ENCODE assay signal across 10 cellular contexts in the genomic region with DNA sequence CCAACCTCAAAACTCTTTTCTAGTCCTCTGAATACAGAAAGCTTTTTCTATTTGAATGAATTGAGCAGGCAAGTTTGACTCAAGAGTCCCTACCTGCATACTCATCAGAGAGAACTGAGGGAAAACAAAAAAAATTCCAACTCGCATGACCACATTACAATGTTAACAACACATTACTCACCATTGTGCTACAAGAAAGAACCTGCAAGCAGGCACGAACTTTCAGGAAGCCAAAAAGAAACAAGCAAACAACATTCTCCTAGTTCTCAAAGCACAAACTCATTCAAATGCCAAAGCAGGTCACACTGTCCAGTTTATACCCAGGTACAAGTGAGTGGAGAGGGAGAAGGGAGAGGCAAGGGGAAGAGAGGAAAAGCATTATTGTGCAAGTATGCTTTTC. TPM values are rescaled to one million over a fixed set of nuclear protein-coding genes. Genes with fewer than 3 reads are reported as not detected.
DNase-seq lines count a peak whose midpoint lies in the region; ATAC-seq, FAIRE-seq and TF ChIP-seq lines count a peak whose summit lies in the region.
"Had no signal": no experiment of that assay in that cellular context is flagged by ENCODE, and none has a peak within 500 bp of the region (broad histone marks: within the 10 kb centered on the region; RNA-seq: fewer than 3 reads in every experiment).

No MANE protein-coding gene starts in this region.

- no peak overlapping the region for H3K23ac ChIP-seq in H9 (ENCODE audit: insufficient read length, low read depth, low read length)

- no peaks in the 10 kb centered on the region; the same call in 1 of the 2 replicates for H3K4me1 ChIP-seq in H9 (ENCODE audit: insufficient read depth, low read length)
- peaks cover 8% of the 10 kb centered on the region for H3K4me1 ChIP-seq in endothelial cell of umbilical vein (ENCODE audit: control insufficient read depth, extremely low read depth, insufficient read depth, low read length)
- H3K4me1 ChIP-seq in skeletal muscle satellite cell (ENCODE audit: control insufficient read depth, insufficient read depth, low read length) = peaks cover 23% of the 10 kb centered on the region

- H3K36me3 ChIP-seq in endothelial cell of umbilical vein (ENCODE audit: control insufficient read depth in 2 of 2, extremely low read depth in 1 of 2, insufficient read depth in 2 of 2, low read length in 2 of 2) (peaks cover 0 to 2% of the 10 kb centered on the region in 2 experiments), skeletal muscle satellite cell (ENCODE audit: insufficient read depth, low read length) (peaks cover 20% of the 10 kb centered on the region)

- H3K9ac ChIP-seq in H9 (ENCODE audit: extremely low read depth, insufficient read length, low read length) (no peak overlapping the region), endothelial cell of umbilical vein (replicated peaks; ENCODE audit: extremely low read depth, insufficient read depth, low read length) (peak overlapping the region; percentile 9), skeletal muscle satellite cell (ENCODE audit: low read depth, low read length) (no peak overlapping the region)
- H3K9ac ChIP-seq: KMS-11 had no signal

- no TSS peak for BruUV-seq in endothelial cell of umbilical vein (replicated peaks; lab: Mats Ljungman, UMichigan)

- H2AK5ac ChIP-seq in H9 (ENCODE audit: insufficient read length, low read length) = no peak overlapping the region

- H4K91ac ChIP-seq in H9 (ENCODE audit: insufficient read length, low read depth, low read length) = no peak overlapping the region

- CTCF ChIA-PET in endothelial cell of umbilical vein (lab: Charles Lee) = interaction anchor here (0.6 to 1.3 kb wide), 4 partner anchors 9 to 74 kb away, joined by 4 to 6 read pairs (median 4); no protein-coding TSS in a partner anchor

- H2AFZ ChIP-seq in H9 (ENCODE audit: low read length) (no peak overlapping the region), endothelial cell of umbilical vein (ENCODE audit: low read depth, low read length) (no peak overlapping the region)

- no peaks in the 10 kb centered on the region for H3K9me1 ChIP-seq in endothelial cell of umbilical vein (replicated peaks; ENCODE audit: control insufficient read depth, extremely low read depth, insufficient read depth, low read length)

- DNase-seq in H9 = no peak
- DNase-seq in RCC 7860 (ENCODE audit: low spot score) = peak; percentile 24
- DNase-seq in endothelial cell of umbilical vein (ENCODE audit: low read depth, low spot score) = peak; percentile 51
- DNase-seq in NCI-H2029 (lab: John Stamatoyannopoulos, UW) = no peak
- no peak for DNase-seq in NCI-H1930 (lab: John Stamatoyannopoulos, UW)
- DNase-seq: GDM1; naive thymus-derived CD4-positive, alpha-beta T cell had no signal

- FAIRE-seq in RCC 7860 (lab: Jason Lieb, UNC) (peak; percentile 29), endothelial cell of umbilical vein (lab: Jason Lieb, UNC) (no peak)

- intact Hi-C loops in endothelial cell of umbilical vein (cut with micrococcal nuclease) = no loop called here

- H2BK5ac ChIP-seq in H9 (ENCODE audit: insufficient read length, low read length) = no peak overlapping the region

- H3K4me2 ChIP-seq in H9 (ENCODE audit: insufficient read depth, insufficient read length, low read length) (peak overlapping the region; percentile 15), endothelial cell of umbilical vein (ENCODE audit: insufficient read depth, low read length) (peak overlapping the region; percentile 12), skeletal muscle satellite cell (ENCODE audit: low read length) (peak overlapping the region; percentile 45)
- H3K4me2 ChIP-seq: KMS-11 had no signal

- H3K27me3 ChIP-seq in H9 (ENCODE audit: insufficient read depth, low read length) = no peaks in the 10 kb centered on the region
- no peaks in the 10 kb centered on the region for H3K27me3 ChIP-seq in endothelial cell of umbilical vein (ENCODE audit: control insufficient read depth in 2 of 2, insufficient read depth in 2 of 2, low read length in 2 of 2)
- H3K27me3 ChIP-seq in skeletal muscle satellite cell (ENCODE audit: control insufficient read depth, insufficient read depth, low read length) = no peaks in the 10 kb centered on the region

- no peak overlapping the region for H2BK12ac ChIP-seq in H9 (ENCODE audit: insufficient read length, low read depth, low read length)

- no peak for TF ChIP-seq POLR2A in endothelial cell of umbilical vein (IDR thresholded peaks at IDR 0.05; ENCODE audit: low read depth, low read length)

- no peak overlapping the region for H3K14ac ChIP-seq in H9 (ENCODE audit: insufficient read depth, low read length)

- H3K4me1 Mint-ChIP-seq in H9 = peaks cover 18 to 35% of the 10 kb centered on the region in 2 experiments

- ATAC-seq in HG02798 (IDR thresholded peaks at IDR 0.05; ENCODE audit: poor library complexity, unreplicated experiment) = no peak
- ATAC-seq: naive thymus-derived CD4-positive, alpha-beta T cell had no signal

- H3K56ac ChIP-seq in H9 (ENCODE audit: insufficient read length, low read depth, low read length) = no peak overlapping the region

- no CpG with 5 or more reads among the region's 2 CpGs for WGBS in H9 (ENCODE audit: extremely low coverage, insufficient read length, low lambda C conversion rate)

- no peak overlapping the region for H4K5ac ChIP-seq in H9 (ENCODE audit: insufficient read length, low read depth, low read length)

- H3K18ac ChIP-seq in H9 (ENCODE audit: insufficient read length, low read depth, low read length) = peak overlapping the region; percentile 47

- no peak overlapping the region for H2BK120ac ChIP-seq in H9 (ENCODE audit: low read depth, low read length, poor library complexity, severe bottlenecking)

- H3K4ac ChIP-seq in H9 (ENCODE audit: low read depth, low read length) = no peak overlapping the region

- no peak overlapping the region for H4K8ac ChIP-seq in H9 (replicated peaks; ENCODE audit: insufficient read length, low read depth, low read length)

- H2BK20ac ChIP-seq in H9 (ENCODE audit: low read depth, low read length, poor library complexity, severe bottlenecking) = no peak overlapping the region

- POLR2A ChIA-PET in endothelial cell of umbilical vein (lab: Charles Lee) = no interaction called here

- H3K23me2 ChIP-seq in H9 (ENCODE audit: insufficient read length, low read depth, low read length, poor library complexity, severe bottlenecking) = no peaks in the 10 kb centered on the region

- H3K9me3 Mint-ChIP-seq in H9 = no peaks in the 10 kb centered on the region
- H3K9me3 Mint-ChIP-seq: naive thymus-derived CD4-positive, alpha-beta T cell had no signal

- no peak overlapping the region for H2BK15ac ChIP-seq in H9 (ENCODE audit: low read depth, low read length)

- H3T11ph ChIP-seq in H9 (ENCODE audit: low read length) = no peak overlapping the region

- H3K27ac ChIP-seq in H9 (ENCODE audit: insufficient read length, low read depth, low read length) (peak overlapping the region; percentile 76), endothelial cell of umbilical vein (ENCODE audit: insufficient read depth, low read depth, low read length) (no peak overlapping the region)
- H3K27ac ChIP-seq: KMS-11 had no signal

- H3K9me3 ChIP-seq in H9 (ENCODE audit: control insufficient read depth, low read depth, low read length) (no peaks in the 10 kb centered on the region), endothelial cell of umbilical vein (replicated peaks; ENCODE audit: control insufficient read depth, insufficient read depth, low read length) (no peaks in the 10 kb centered on the region), skeletal muscle satellite cell (replicated peaks; ENCODE audit: low read length) (no peaks in the 10 kb centered on the region)

- H3K27me3 Mint-ChIP-seq in H9 (ENCODE audit: low read depth) = no peaks in the 10 kb centered on the region
- H3K27me3 Mint-ChIP-seq: naive thymus-derived CD4-positive, alpha-beta T cell had no signal

- TF ChIP-seq CTCF in H9 (conservative IDR thresholded peaks at IDR 0.05) (no peak), endothelial cell of umbilical vein (IDR thresholded peaks at IDR 0.05; ENCODE audit: extremely low read depth in 1 of 2, insufficient read depth in 1 of 2, low read depth in 1 of 2, low read length in 2 of 2) (no peak)

- H3K27ac Mint-ChIP-seq in H9 = peak overlapping the region; percentile 23 to 94 (median 93); a peak in 5 of 7 replicates
- H3K27ac Mint-ChIP-seq: naive thymus-derived CD4-positive, alpha-beta T cell had no signal

- dilution Hi-C loops in endothelial cell of umbilical vein (cut with MboI; ENCODE audit: extremely low pct_ligation_motif_present, low sequenced_read_pairs) = no loop called here

- peaks cover 0 to 11% (median 8%) of the 10 kb centered on the region in 3 experiments; a peak in 6 of 7 replicates for H3K36me3 Mint-ChIP-seq in H9 (ENCODE audit: insufficient read depth in 1 of 3, low read depth in 3 of 3)

- H4K20me1 ChIP-seq in H9 (ENCODE audit: control insufficient read depth, insufficient read depth, insufficient read length) = no peaks in the 10 kb centered on the region
- H4K20me1 ChIP-seq in endothelial cell of umbilical vein (replicated peaks; ENCODE audit: control insufficient read depth, extremely low read depth, insufficient read depth, low read length) = peaks cover 2% of the 10 kb centered on the region

- H3K79me2 ChIP-seq in H9 (ENCODE audit: insufficient read depth, low read length) = no peaks in the 10 kb centered on the region; the same call in 1 of the 2 replicates
- H3K79me2 ChIP-seq in endothelial cell of umbilical vein (ENCODE audit: control insufficient read depth, insufficient read depth, low read length) = peaks cover 53% of the 10 kb centered on the region

- peaks cover 5% of the 10 kb centered on the region for H3K79me1 ChIP-seq in H9 (ENCODE audit: insufficient read depth, low read depth, low read length, poor library complexity, severe bottlenecking)

- H3K4me3 ChIP-seq in endothelial cell of umbilical vein (replicated peaks in 1 of 3; ENCODE audit: insufficient read depth in 1 of 3, low read depth in 1 of 3, low read length in 3 of 3) = no peak overlapping the region
- no peak overlapping the region for H3K4me3 ChIP-seq in skeletal muscle satellite cell (ENCODE audit: low read length)

- H3K4me3 Mint-ChIP-seq in H9 = no peak overlapping the region; a peak in 1 of 5 replicates

RNA-seq across cellular contexts. Expression of gene OTUD7B, which starts 14.6 kb away (rescaled TPM):
- total RNA-seq in H9 (2021) = 22.5 and 23.5 TPM in 2 replicates
- 21.1 and 22.8 TPM in 2 replicates for total RNA-seq in endothelial cell of umbilical vein
- polyA plus RNA-seq in endothelial cell of umbilical vein = 3.2 and 4.3 TPM in 2 replicates
- polyA plus RNA-seq in endothelial cell of umbilical vein (2011; cell fraction: cytosol; rRNA removed) = 5.1 and 5.9 TPM in 2 replicates
- polyA plus RNA-seq in endothelial cell of umbilical vein (2011; cell fraction: nucleus; rRNA removed) = 8.4 and 10.1 TPM in 2 replicates
- polyA plus RNA-seq in endothelial cell of umbilical vein (2012) = 5.9 and 8.1 TPM in 2 replicates
- 20.6 and 23.3 TPM in 2 replicates for polyA minus RNA-seq in endothelial cell of umbilical vein
- polyA minus RNA-seq in endothelial cell of umbilical vein (2011; cell fraction: cytosol; rRNA and poly(A)+ RNA removed) = 11.6 TPM
- 11.4 and 15.8 TPM in 2 replicates for polyA minus RNA-seq in endothelial cell of umbilical vein (2011; cell fraction: nucleus; rRNA and poly(A)+ RNA removed)
- total RNA-seq in skeletal muscle satellite cell (2012; rRNA removed) = 9.2 and 10.1 TPM in 2 replicates

RNA-seq across cellular contexts. Expression of gene MTMR11, which starts 59.2 kb away (rescaled TPM):
- total RNA-seq in H9 (2021) (3.9 and 4.0 TPM in 2 replicates), endothelial cell of umbilical vein (7.8 and 11.2 TPM in 2 replicates)
- 14.4 and 16.9 TPM in 2 replicates for polyA plus RNA-seq in endothelial cell of umbilical vein
- polyA plus RNA-seq in endothelial cell of umbilical vein (2011; cell fraction: cytosol; rRNA removed) = 9.1 and 10.4 TPM in 2 replicates
- 48.7 and 52.5 TPM in 2 replicates for polyA plus RNA-seq in endothelial cell of umbilical vein (2011; cell fraction: nucleus; rRNA removed)
- 11.5 and 15.9 TPM in 2 replicates for polyA plus RNA-seq in endothelial cell of umbilical vein (2012)
- 17.6 and 28.9 TPM in 2 replicates for polyA minus RNA-seq in endothelial cell of umbilical vein
- polyA minus RNA-seq in endothelial cell of umbilical vein (2011; cell fraction: cytosol; rRNA and poly(A)+ RNA removed) = 2.0 TPM
- 14.2 and 19.3 TPM in 2 replicates for polyA minus RNA-seq in endothelial cell of umbilical vein (2011; cell fraction: nucleus; rRNA and poly(A)+ RNA removed)
- 3.3 and 5.2 TPM in 2 replicates for total RNA-seq in skeletal muscle satellite cell (2012; rRNA removed)
- polyA plus RNA-seq: naive thymus-derived CD4-positive, alpha-beta T cell had no signal

Comparison
In these comparisons a context has a peak if more than half of its experiments do, and no peak if none do; other contexts are left out.
1. DNase-seq: peak in RCC 7860 (single experiment) and endothelial cell of umbilical vein (single experiment); none in H9 (single experiment), NCI-H2029 (single experiment) and NCI-H1930 (0 of 2).
2. Peak in every context shown above with its lines, with median percentiles within 50 percentile points of each other: H3K4me2 ChIP-seq.